20 cellular contexts compared by ENCODE assay signal in genomic region chr9:95099321-95100070, GRCh38.
DNase-seq lines count a peak whose midpoint lies in the region; ATAC-seq and TF ChIP-seq lines count a peak whose summit lies in the region.
"Had no signal": no experiment of that assay in that cellular context is flagged by ENCODE, and none has a peak within 500 bp of the region (broad histone marks: within the 10 kb centered on the region; RNA-seq: fewer than 3 reads in every experiment).

No MANE protein-coding gene starts in this region.

- no peak overlapping the region for H3K4me3 Mint-ChIP-seq in HFFc6
- H3K4me3 Mint-ChIP-seq: activated CD8-positive, alpha-beta T cell treated with anti-CD3 and anti-CD28 coated beads, Interleukin-2, amount 10 ng/mL, durations not matched to agents 7 days and 5 days; activated naive CD4-positive, alpha-beta T cell treated with anti-CD3 and anti-CD28 coated beads, Interleukin-2, amount 50 U/mL, for 24 hours; naive B cell; T-helper 17 cell had no signal

- H3K4me3 ChIP-seq in body of pancreas = no peak overlapping the region
- H3K4me3 ChIP-seq in lower lobe of right lung = no peak overlapping the region
- H3K4me3 ChIP-seq: HAP-1, lung had no signal

- no peaks in the 10 kb centered on the region for H3K36me3 ChIP-seq in body of pancreas (replicated peaks in 1 of 2; ENCODE audit: insufficient read depth in 1 of 2, low read depth in 2 of 2)
- H3K36me3 ChIP-seq in lower lobe of right lung = peaks cover 33% of the 10 kb centered on the region

- TF ChIP-seq POLR2A in body of pancreas (IDR thresholded peaks at IDR 0.05) = no peak

- in situ Hi-C loops in ACHN (cut with HindIII; ENCODE audit: low pct_ligation_motif_present, low pct_unique_long_range_greater_than_20kb, low sequenced_read_pairs) = no loop called here

- WGBS in body of pancreas, 2 donors = 87 to 94% methylated on average over 18 to 24 of the region's 24 CpGs

- TF ChIP-seq CTCF in HFFc6 (IDR thresholded peaks at IDR 0.05) (no peak), body of pancreas (IDR thresholded peaks at IDR 0.05) (no peak), lower lobe of right lung (IDR thresholded peaks at IDR 0.05) (no peak)

- ATAC-seq in body of pancreas (no peak), lower lobe of right lung (no peak)
- ATAC-seq: activated CD8-positive, alpha-beta T cell treated with anti-CD3 and anti-CD28 coated beads, Interleukin-2, amount 10 ng/mL, durations not matched to agents 7 days and 5 days; T-helper 17 cell had no signal

- DNase-seq in HFFc6 (no peak), body of pancreas (no peak), lower lobe of right lung (peak; percentile 22), substantia nigra (lab: John Stamatoyannopoulos, UW) (no peak), DMS79 (lab: John Stamatoyannopoulos, UW) (no peak), ACHN (no peak)
- DNase-seq in activated CD4-positive, CD25-positive, alpha-beta regulatory T cell (lab: John Stamatoyannopoulos, UW) = no peak
- DNase-seq: activated CD8-positive, alpha-beta T cell treated with anti-CD3 and anti-CD28 coated beads, Interleukin-2, amount 10 ng/mL, durations not matched to agents 7 days and 5 days; activated T-cell treated with anti-CD3 and anti-CD28 coated beads, Interleukin-2, amount 50 U/mL, for 48 hours; AML-193; erythroblast; KBM-7; naive B cell; NCI-H187 treated with DMSO at 0.1 percent for 48 hours; NCI-H446 treated with DMSO at 0.1 percent for 48 hours; SHP77 treated with DMSO at 0.1 percent for 48 hours; T-helper 17 cell had no signal

- H3K9me3 Mint-ChIP-seq in HFFc6 = no peaks in the 10 kb centered on the region
- H3K9me3 Mint-ChIP-seq: activated naive CD4-positive, alpha-beta T cell treated with anti-CD3 and anti-CD28 coated beads, Interleukin-2, amount 50 U/mL, for 24 hours; naive B cell had no signal

- peaks cover 34% of the 10 kb centered on the region for H3K4me1 Mint-ChIP-seq in HFFc6 (ENCODE audit: low read depth)
- H3K4me1 Mint-ChIP-seq: activated naive CD4-positive, alpha-beta T cell treated with anti-CD3 and anti-CD28 coated beads, Interleukin-2, amount 50 U/mL, for 24 hours; T-helper 17 cell had no signal

- H3K27me3 ChIP-seq in body of pancreas (no peaks in the 10 kb centered on the region), lower lobe of right lung (ENCODE audit: low read depth) (no peaks in the 10 kb centered on the region)

- intact Hi-C loops in body of pancreas (cut with DNase I) = no loop called here
- intact Hi-C loops in lower lobe of right lung (cut with DNase I) = no loop called here

- H3K4me1 ChIP-seq in body of pancreas (peaks cover 67% of the 10 kb centered on the region), lower lobe of right lung (peaks cover 3% of the 10 kb centered on the region)

- peaks cover 26% of the 10 kb centered on the region; the same call in 1 of the 2 replicates for H3K36me3 Mint-ChIP-seq in HFFc6 (ENCODE audit: low read depth)
- H3K36me3 Mint-ChIP-seq: activated naive CD4-positive, alpha-beta T cell treated with anti-CD3 and anti-CD28 coated beads, Interleukin-2, amount 50 U/mL, for 24 hours; naive B cell had no signal

- no peaks in the 10 kb centered on the region for H3K9me3 ChIP-seq in body of pancreas
- no peaks in the 10 kb centered on the region for H3K9me3 ChIP-seq in lower lobe of right lung
- H3K9me3 ChIP-seq: HAP-1 had no signal

- peak overlapping the region; percentile 27 to 71 (median 52) for H3K27ac ChIP-seq in body of pancreas
- H3K27ac ChIP-seq in lower lobe of right lung = no peak overlapping the region
- H3K27ac ChIP-seq in substantia nigra (ENCODE audit: low read depth, low read length, poor library complexity, severe bottlenecking) = peak overlapping the region; percentile 89

- H3K27me3 Mint-ChIP-seq in HFFc6 (ENCODE audit: insufficient read depth) = peaks cover 8% of the 10 kb centered on the region
- H3K27me3 Mint-ChIP-seq: activated naive CD4-positive, alpha-beta T cell treated with anti-CD3 and anti-CD28 coated beads, Interleukin-2, amount 50 U/mL, for 24 hours; naive B cell; T-helper 17 cell had no signal

- H3K27ac Mint-ChIP-seq in HFFc6 = peak overlapping the region; percentile 24; the same call in 1 of the 2 replicates
- H3K27ac Mint-ChIP-seq: activated CD8-positive, alpha-beta T cell treated with anti-CD3 and anti-CD28 coated beads, Interleukin-2, amount 10 ng/mL, durations not matched to agents 7 days and 5 days; activated naive CD4-positive, alpha-beta T cell treated with anti-CD3 and anti-CD28 coated beads, Interleukin-2, amount 50 U/mL, for 24 hours; T-helper 17 cell had no signal
